Comparison of ENCODE assay signal across 8 cellular contexts in the genomic region with DNA sequence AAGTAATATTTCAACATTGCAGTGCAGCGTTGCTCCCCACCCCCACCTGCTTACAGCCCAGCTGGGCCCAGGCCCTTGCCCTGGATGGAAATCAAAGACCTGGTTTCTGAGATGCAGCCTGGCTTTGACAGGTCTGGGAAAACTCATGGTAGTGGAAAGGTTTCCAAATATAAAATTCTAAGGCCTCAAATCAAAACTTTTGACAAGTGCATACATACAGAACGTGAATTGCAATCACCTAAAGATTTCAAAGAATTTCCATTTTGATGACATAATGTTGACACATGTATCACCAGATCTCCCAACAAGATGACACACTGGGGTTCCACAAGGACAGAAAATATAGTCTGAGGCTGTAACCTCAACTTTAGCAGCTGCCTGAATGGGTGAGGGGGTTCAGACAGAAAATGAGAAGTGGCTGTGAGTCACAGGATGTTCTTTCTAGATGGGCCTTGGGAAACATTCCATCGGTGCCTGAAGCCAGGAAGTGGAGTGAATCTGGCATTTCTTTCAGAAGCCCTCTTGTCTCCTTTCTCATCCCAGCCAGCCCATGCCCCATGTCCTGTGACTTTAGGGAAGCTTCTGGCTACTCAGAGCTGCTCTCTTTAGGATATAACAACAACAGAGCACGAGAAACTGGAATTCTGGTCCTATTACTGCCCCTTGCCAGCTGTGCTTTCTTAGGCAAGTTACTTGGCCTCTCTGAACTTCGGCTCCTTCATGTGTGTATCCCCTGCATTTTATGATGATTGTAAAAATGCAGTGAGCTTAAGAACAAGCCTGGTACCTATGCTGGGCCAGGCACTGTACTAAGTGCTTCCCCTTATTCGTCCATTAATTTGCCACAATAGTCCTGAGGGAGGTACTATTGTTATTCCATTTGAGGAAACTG. TPM values are rescaled to one million over a fixed set of nuclear protein-coding genes. Genes with fewer than 3 reads are reported as not detected.
A peak's percentile ranks its signal among the peaks of the same experiment; 100 is the strongest.
DNase-seq lines count a peak whose midpoint lies in the region; ATAC-seq and TF ChIP-seq lines count a peak whose summit lies in the region.

No MANE protein-coding gene starts in this region.

- H2AK5ac ChIP-seq in neuronal stem cell (ENCODE audit: low read depth, low read length): no peak overlapping the region

- H3K27ac Mint-ChIP-seq in CD14-positive monocyte: peak overlapping the region; percentile 90 to 98 (median 96)

- H3K23ac ChIP-seq in neuronal stem cell (ENCODE audit: low read depth, low read length, poor library complexity): no peak overlapping the region

- intact Hi-C loops in CD14-positive monocyte (cut with micrococcal nuclease): loop anchor here in 1 of 2 donors (5.0 to 10.0 kb wide), 2 partner anchors 134 to 192 kb away; no protein-coding TSS in a partner anchor

- DNase-seq in CD14-positive monocyte (ENCODE audit: low spot score) (peak; percentile 90), Peyer's patch (peak in 1 of 3 donors; percentile 58), fibroblast of peridontal ligament (ENCODE audit: extremely low read depth) (peak; percentile 73), omental fat pad (ENCODE audit: low spot score) (no peak), GM20000 (ENCODE audit: low spot score) (no peak), neuronal stem cell (ENCODE audit: low spot score) (no peak)

- no peak overlapping the region for H3K4ac ChIP-seq in neuronal stem cell (ENCODE audit: low read length)

- H3K9me3 Mint-ChIP-seq in CD14-positive monocyte: peaks cover 0 to 2% (median 0%) of the 10 kb centered on the region in 7 donors

- WGBS in neuronal stem cell (ENCODE audit: extremely low coverage in 2 of 2, insufficient read length in 2 of 2, insufficient replicate concordance in 1 of 2), 2 donors: no CpG with 5 or more reads among the region's 6 CpGs

- H2BK12ac ChIP-seq in neuronal stem cell (ENCODE audit: low read length): no peak overlapping the region

- peaks cover 0 to 22% (median 2%) of the 10 kb centered on the region in 4 donors for H3K4me1 ChIP-seq in Peyer's patch
- peaks cover 10 to 14% of the 10 kb centered on the region in 2 donors for H3K4me1 ChIP-seq in neuronal stem cell (ENCODE audit: control insufficient read depth in 2 of 2, insufficient read depth in 1 of 2, low read depth in 1 of 2, low read length in 2 of 2)

- H2AFZ ChIP-seq in neuronal stem cell (ENCODE audit: low read length): no peak overlapping the region

- no peak for TF ChIP-seq POLR2A in Peyer's patch (IDR thresholded peaks at IDR 0.05)

- H3K9ac ChIP-seq in neuronal stem cell (ENCODE audit: low read depth, low read length, poor library complexity): no peak overlapping the region

- H3K4me3 Mint-ChIP-seq in CD14-positive monocyte: peak overlapping the region in 1 of 2 donors; percentile 60

- peak; percentile 70 for ATAC-seq in omental fat pad (ENCODE audit: low FRiP score)
- no peak for ATAC-seq in HG03432 (IDR thresholded peaks at IDR 0.05; ENCODE audit: unreplicated experiment)
- ATAC-seq in HG03354 (IDR thresholded peaks at IDR 0.05; ENCODE audit: poor library complexity, severe bottlenecking, unreplicated experiment): no peak

- H3K27ac ChIP-seq in Peyer's patch: peak overlapping the region in 3 of 4 donors; percentile 21 to 73 (median 55)
- no peak overlapping the region for H3K27ac ChIP-seq in neuronal stem cell (replicated peaks; ENCODE audit: low read length)

- no peak overlapping the region for H4K91ac ChIP-seq in neuronal stem cell (ENCODE audit: low read depth, low read length, poor library complexity)

- H3K4me3 ChIP-seq in Peyer's patch: no peak overlapping the region
- no peak overlapping the region for H3K4me3 ChIP-seq in neuronal stem cell (ENCODE audit: low read length in 2 of 2)

- no peaks in the 10 kb centered on the region for H3K27me3 ChIP-seq in Peyer's patch
- no peaks in the 10 kb centered on the region for H3K27me3 ChIP-seq in neuronal stem cell (ENCODE audit: control insufficient read depth in 3 of 3, insufficient read depth in 3 of 3, low read depth in 1 of 3, low read length in 3 of 3)

- no peaks in the 10 kb centered on the region for H3K79me1 ChIP-seq in neuronal stem cell (ENCODE audit: low read depth, low read length)

- H3K14ac ChIP-seq in neuronal stem cell (ENCODE audit: low read length): no peak overlapping the region

- no peak for TF ChIP-seq CTCF in CD14-positive monocyte (IDR thresholded peaks at IDR 0.05)
- TF ChIP-seq CTCF in Peyer's patch (IDR thresholded peaks at IDR 0.05): no peak
- TF ChIP-seq CTCF in omental fat pad (IDR thresholded peaks at IDR 0.05): no peak
- TF ChIP-seq CTCF in GM20000 (IDR thresholded peaks at IDR 0.05; ENCODE audit: extremely low read depth, missing control alignments): no peak

- H3K4me2 ChIP-seq in neuronal stem cell (ENCODE audit: insufficient read depth, low read length, poor library complexity, severe bottlenecking): no peak overlapping the region

- H3K4me1 Mint-ChIP-seq in CD14-positive monocyte: peaks cover 64% of the 10 kb centered on the region

- H3K36me3 ChIP-seq in Peyer's patch: peaks cover 0 to 8% (median 0%) of the 10 kb centered on the region in 3 donors
- peaks cover 8 to 65% of the 10 kb centered on the region in 2 donors for H3K36me3 ChIP-seq in neuronal stem cell (replicated peaks in 1 of 2; ENCODE audit: control insufficient read depth in 2 of 2, insufficient read depth in 2 of 2, low read length in 2 of 2)

- no peak overlapping the region for H2BK5ac ChIP-seq in neuronal stem cell (ENCODE audit: low read length)

- H2BK120ac ChIP-seq in neuronal stem cell (ENCODE audit: low read depth, low read length): no peak overlapping the region

- H3K9me3 ChIP-seq in Peyer's patch (no peaks in the 10 kb centered on the region), neuronal stem cell (replicated peaks in 1 of 2; ENCODE audit: control insufficient read depth in 2 of 2, insufficient read depth in 1 of 2, low read depth in 1 of 2, low read length in 2 of 2) (peaks cover 3% of the 10 kb centered on the region in 2 donors)

- H3K27me3 Mint-ChIP-seq in CD14-positive monocyte (ENCODE audit: low read depth in 3 of 3): peaks cover 0 to 2% (median 2%) of the 10 kb centered on the region in 3 donors

- no peak overlapping the region for H2BK15ac ChIP-seq in neuronal stem cell (ENCODE audit: low read length)

- H3K18ac ChIP-seq in neuronal stem cell (ENCODE audit: low read length): no peak overlapping the region

- no peak overlapping the region for H4K8ac ChIP-seq in neuronal stem cell (ENCODE audit: low read depth, low read length)

- H3K36me3 Mint-ChIP-seq in CD14-positive monocyte: peaks cover 67 to 74% of the 10 kb centered on the region in 2 donors

RNA-seq across cellular contexts. Expression of a gene that starts 54.8 kb away (rescaled TPM):
- polyA plus RNA-seq in CD14-positive monocyte: 1 to 10 TPM; 2.0 to 2.7 TPM
- total RNA-seq in Peyer's patch (10 to 100 TPM in 3 of 4 donors, 1 to 10 TPM in 1; 4.2 to 43.7 (median 21.7) TPM), omental fat pad (100 to 1,000 TPM in 3 of 4 donors, 10 to 100 TPM in 1; 87.3 to 188 (median 124) TPM)
- polyA plus RNA-seq in neuronal stem cell (2013, experiment 1 of 2): 8.1 TPM
- polyA plus RNA-seq in neuronal stem cell (2013, experiment 2 of 2): 8.2 TPM

Comparison
In these comparisons a context has a peak if more than half of its experiments do, and no peak if none do; other contexts are left out.
1. DNase-seq: peak in CD14-positive monocyte (single experiment) and fibroblast of peridontal ligament (single experiment); none in omental fat pad (single experiment), GM20000 (single experiment) and neuronal stem cell (single experiment).